ENCODE assay signal across 2 cellular contexts in the genomic region with DNA sequence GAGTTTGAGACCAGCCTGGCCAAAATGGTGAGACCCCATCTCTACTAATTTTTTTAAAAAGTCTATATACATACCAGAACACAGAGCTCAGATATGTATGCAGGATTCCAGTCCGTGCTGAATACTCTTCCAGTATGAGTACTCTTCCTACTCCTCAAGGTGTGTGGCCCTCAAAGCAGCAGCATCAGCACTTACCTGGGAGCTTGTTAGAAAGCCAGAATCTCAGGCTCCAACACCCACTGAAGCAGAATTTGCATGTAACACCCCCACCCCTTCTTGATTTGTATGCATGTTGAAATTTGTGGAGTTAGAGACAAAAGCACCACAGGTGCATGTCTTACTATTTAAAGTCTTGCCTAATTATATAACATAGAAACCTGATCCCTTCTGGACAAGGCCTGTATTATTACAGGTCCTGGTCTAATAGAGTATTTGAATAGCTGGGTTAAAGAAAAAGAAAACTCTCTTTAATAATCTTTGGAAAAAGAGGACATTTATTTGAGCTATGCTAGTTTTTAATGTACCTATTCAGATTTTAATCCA.
TF ChIP-seq lines count a peak whose summit lies in the region.

No MANE protein-coding gene starts in this region.

TF ChIP-seq in HepG2, 621 proteins besides CTCF, POLR2A, EP300 and RAD21:
- peak; percentile 80; the same call in 1 of the 2 replicates for TF ChIP-seq SIX1 (CRISPR knock-in tag; IDR thresholded peaks at IDR 0.05; ENCODE audit: borderline replicate concordance)
- no peak for TF ChIP-seq ZFY (CRISPR knock-in tag; IDR thresholded peaks at IDR 0.05)
- TF ChIP-seq ZNF501 (CRISPR knock-in tag; IDR thresholded peaks at IDR 0.05), result no peak
- TF ChIP-seq ZNF275 (CRISPR knock-in tag; IDR thresholded peaks at IDR 0.05; ENCODE audit: borderline replicate concordance), result no peak
- TF ChIP-seq SP1 (IDR thresholded peaks at IDR 0.05), result no peak
- no peak for TF ChIP-seq SP1 (CRISPR knock-in tag; IDR thresholded peaks at IDR 0.05)
- no peak for TF ChIP-seq ZBTB7B (CRISPR knock-in tag; IDR thresholded peaks at IDR 0.05)

TF ChIP-seq in WTC11, 78 proteins besides CTCF, POLR2A, EP300 and RAD21:
- TF ChIP-seq, protein P1, sequence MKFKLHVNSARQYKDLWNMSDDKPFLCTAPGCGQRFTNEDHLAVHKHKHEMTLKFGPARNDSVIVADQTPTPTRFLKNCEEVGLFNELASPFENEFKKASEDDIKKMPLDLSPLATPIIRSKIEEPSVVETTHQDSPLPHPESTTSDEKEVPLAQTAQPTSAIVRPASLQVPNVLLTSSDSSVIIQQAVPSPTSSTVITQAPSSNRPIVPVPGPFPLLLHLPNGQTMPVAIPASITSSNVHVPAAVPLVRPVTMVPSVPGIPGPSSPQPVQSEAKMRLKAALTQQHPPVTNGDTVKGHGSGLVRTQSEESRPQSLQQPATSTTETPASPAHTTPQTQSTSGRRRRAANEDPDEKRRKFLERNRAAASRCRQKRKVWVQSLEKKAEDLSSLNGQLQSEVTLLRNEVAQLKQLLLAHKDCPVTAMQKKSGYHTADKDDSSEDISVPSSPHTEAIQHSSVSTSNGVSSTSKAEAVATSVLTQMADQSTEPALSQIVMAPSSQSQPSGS (CRISPR knock-in tag; IDR thresholded peaks at IDR 0.05; ENCODE audit: borderline replicate concordance, low read depth), result no peak
- TF ChIP-seq NFYB (CRISPR knock-in tag; conservative IDR thresholded peaks at IDR 0.05; ENCODE audit: low read depth) (no peak), CREM (CRISPR knock-in tag; IDR thresholded peaks at IDR 0.05) (no peak), ERG (CRISPR knock-in tag; IDR thresholded peaks at IDR 0.05) (no peak), ZNF263 (CRISPR knock-in tag; IDR thresholded peaks at IDR 0.05; ENCODE audit: low read depth) (no peak), ZNF219 (CRISPR knock-in tag; IDR thresholded peaks at IDR 0.05; ENCODE audit: borderline replicate concordance) (no peak), ZNF396 (CRISPR knock-in tag; IDR thresholded peaks at IDR 0.05; ENCODE audit: borderline replicate concordance) (no peak)
